In the genomic region with DNA sequence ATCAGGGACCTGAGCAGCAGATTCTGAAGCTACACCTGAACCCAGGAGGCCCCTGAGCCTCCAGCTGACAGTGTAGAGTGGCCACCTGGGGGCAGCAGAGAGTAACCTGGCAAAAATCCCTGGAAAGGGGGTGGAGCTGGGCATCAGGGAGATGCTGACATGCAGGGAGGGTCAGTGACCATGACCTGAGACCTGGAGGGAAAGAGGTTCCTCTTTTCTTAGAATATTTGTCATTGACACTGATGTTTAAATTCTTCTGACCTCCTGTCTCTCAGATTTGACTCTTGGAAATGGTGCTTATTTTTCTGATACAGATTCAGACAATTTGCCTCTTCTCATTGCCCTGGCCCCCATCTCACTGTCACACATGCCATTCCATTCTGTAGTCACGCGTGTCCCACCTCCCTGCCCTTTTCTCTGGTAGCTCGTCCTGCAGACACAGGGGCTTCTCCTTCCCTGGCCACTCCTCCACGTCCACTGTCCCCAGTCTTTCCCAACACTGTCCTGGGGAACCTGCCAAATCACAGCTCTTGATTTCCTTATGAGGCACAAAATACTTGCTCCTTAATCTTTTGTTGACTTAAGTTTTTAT, we compare ENCODE assay signal across 8 cellular contexts.
DNase-seq lines count a peak whose midpoint lies in the region; ATAC-seq and TF ChIP-seq lines count a peak whose summit lies in the region.

No MANE protein-coding gene starts in this region.

- POLR2A ChIA-PET in activated B cell treated with CpG ODN at 0.5 μM for 24 hours (lab: Charles Lee) = interaction anchor here (0.8 kb wide), 1 partner anchor 25 kb away, joined by 4 read pairs; no protein-coding TSS in a partner anchor

- H3K36me3 Mint-ChIP-seq in activated B cell treated with CpG ODN at 0.5 μM for 24 hours (ENCODE audit: low read depth) = no peaks in the 10 kb centered on the region

- CTCF ChIA-PET in activated B cell treated with CpG ODN at 0.5 μM for 24 hours (lab: Charles Lee) = interaction anchor here (0.6 to 4.4 kb wide), 15 partner anchors 10 to 391 kb away, joined by 3 to 34 read pairs (median 5); no protein-coding TSS in a partner anchor

- intact Hi-C loops in activated B cell treated with CpG ODN at 0.5 μM for 24 hours (cut with micrococcal nuclease) (no loop called here), mucosa of descending colon (cut with DNase I, micrococcal nuclease) (no loop called here), vagina (cut with DNase I) (no loop called here)

- H3K9me3 Mint-ChIP-seq in activated B cell treated with CpG ODN at 0.5 μM for 24 hours = peaks cover 4% of the 10 kb centered on the region

- DNase-seq in ELR (ENCODE audit: low read depth) (peak; percentile 35), Karpas-422 (peak; percentile 79), activated B cell treated with CpG ODN at 0.5 μM for 24 hours (no peak), dermis microvascular lymphatic vessel endothelial cell (ENCODE audit: low read depth in 2 of 2) (peak; percentile 12 to 38), mucosa of descending colon (peak in 2 of 3 donors; percentile 73 to 84), vagina (ENCODE audit: extremely low spot score in 2 of 2) (peak; percentile 69 to 87), epidermal melanocyte (ENCODE audit: insufficient read length, low spot score) (no peak)

- H3K27ac ChIP-seq in Karpas-422 (ENCODE audit: low read length) = no peak overlapping the region
- no peak overlapping the region for H3K27ac ChIP-seq in vagina

- H3K4me3 ChIP-seq in Karpas-422 (ENCODE audit: low read length) (no peak overlapping the region), mucosa of descending colon (no peak overlapping the region), vagina (no peak overlapping the region)

- H3K27me3 ChIP-seq in Karpas-422 (ENCODE audit: low read length) (no peaks in the 10 kb centered on the region), vagina (no peaks in the 10 kb centered on the region)

- no peaks in the 10 kb centered on the region for H3K79me2 ChIP-seq in Karpas-422 (ENCODE audit: low read length)

- H2AFZ ChIP-seq in Karpas-422 (ENCODE audit: low read length) = no peak overlapping the region

- H3K4me1 ChIP-seq in Karpas-422 (ENCODE audit: low read length) (peaks cover 35% of the 10 kb centered on the region), mucosa of descending colon (ENCODE audit: low read depth) (no peaks in the 10 kb centered on the region), vagina (no peaks in the 10 kb centered on the region)

- H4K20me1 ChIP-seq in Karpas-422 (ENCODE audit: insufficient read depth, low read depth, low read length) = no peaks in the 10 kb centered on the region

- ATAC-seq in activated B cell treated with CpG ODN at 0.5 μM for 24 hours (ENCODE audit: low read depth) = peak; percentile 40
- peak; percentile 89 for ATAC-seq in mucosa of descending colon
- ATAC-seq in HG03159 (IDR thresholded peaks at IDR 0.05; ENCODE audit: unreplicated experiment) = no peak

- H3K4me2 ChIP-seq in Karpas-422 (ENCODE audit: low read depth, low read length, poor library complexity, severe bottlenecking) = no peak overlapping the region

- TF ChIP-seq CTCF in activated B cell treated with CpG ODN at 0.5 μM for 24 hours (IDR thresholded peaks at IDR 0.05) = peak; percentile 20
- peak; percentile 64 for TF ChIP-seq CTCF in mucosa of descending colon (IDR thresholded peaks at IDR 0.05)
- TF ChIP-seq CTCF in vagina (IDR thresholded peaks at IDR 0.05) = peak in 1 of 3 experiments; percentile 1

- peaks cover 28% of the 10 kb centered on the region for H3K4me1 Mint-ChIP-seq in activated B cell treated with CpG ODN at 0.5 μM for 24 hours

- H3K4me3 Mint-ChIP-seq in activated B cell treated with CpG ODN at 0.5 μM for 24 hours = no peak overlapping the region

- no peak overlapping the region for H3K9ac ChIP-seq in Karpas-422 (ENCODE audit: low read length)

- TF ChIP-seq POLR2A in vagina (IDR thresholded peaks at IDR 0.05) = no peak

- H3K27me3 Mint-ChIP-seq in activated B cell treated with CpG ODN at 0.5 μM for 24 hours = peaks cover 17% of the 10 kb centered on the region

- H3K36me3 ChIP-seq in Karpas-422 (ENCODE audit: insufficient read depth, low read length) = no peaks in the 10 kb centered on the region
- no peaks in the 10 kb centered on the region for H3K36me3 ChIP-seq in mucosa of descending colon (ENCODE audit: low read depth)
- H3K36me3 ChIP-seq in vagina = no peaks in the 10 kb centered on the region

- no peaks in the 10 kb centered on the region for H3K9me3 ChIP-seq in Karpas-422 (ENCODE audit: low read length)
- H3K9me3 ChIP-seq in mucosa of descending colon = no peaks in the 10 kb centered on the region
- no peaks in the 10 kb centered on the region for H3K9me3 ChIP-seq in vagina

- H3K9me2 ChIP-seq in Karpas-422 (replicated peaks; ENCODE audit: insufficient read depth, low read length) = no peaks in the 10 kb centered on the region

- H3K27ac Mint-ChIP-seq in activated B cell treated with CpG ODN at 0.5 μM for 24 hours = no peak overlapping the region

Comparison
In these comparisons a context has a peak if more than half of its experiments do, and no peak if none do; other contexts are left out.
1. DNase-seq: peak in ELR (single experiment), Karpas-422 (single experiment), dermis microvascular lymphatic vessel endothelial cell (2 of 2), mucosa of descending colon (2 of 3) and vagina (2 of 2); none in activated B cell treated with CpG ODN at 0.5 μM for 24 hours (single experiment) and epidermal melanocyte (single experiment).